8 cellular contexts compared by ENCODE assay signal in genomic region chr4:16710198-16710597, GRCh38.
"Had no signal": no experiment of that assay in that cellular context is flagged by ENCODE, and none has a peak within 500 bp of the region (broad histone marks: within the 10 kb centered on the region; RNA-seq: fewer than 3 reads in every experiment).

No MANE protein-coding gene starts in this region.

- ATAC-seq: GM12878 had no signal

- H3K4me3 ChIP-seq: GM12878 had no signal

- FAIRE-seq: G401.6, GM12878, GM12891, GM12892, GM18507, GM19239 had no signal

- DNase-seq: GDM1, GF-D8 had no signal
